27 cellular contexts compared by ENCODE assay signal in genomic region chr11:63569570-63569969, GRCh38. TPM values are rescaled to one million over a fixed set of nuclear protein-coding genes. Genes with fewer than 3 reads are reported as not detected.
"Had no signal": no experiment of that assay in that cellular context is flagged by ENCODE, and none has a peak within 500 bp of the region (broad histone marks: within the 10 kb centered on the region; RNA-seq: fewer than 3 reads in every experiment).

No MANE protein-coding gene starts in this region.

- H3K27ac Mint-ChIP-seq: activated CD8-positive, alpha-beta T cell treated with anti-CD3 and anti-CD28 coated beads, Interleukin-2, amount 10 ng/mL, durations not matched to agents 7 days and 5 days; activated naive CD8-positive, alpha-beta T cell treated with anti-CD3 and anti-CD28 coated beads, Interleukin-2, amount 10 ng/mL, durations not matched to agents 7 days and 5 days had no signal

- H3K27ac ChIP-seq: adrenal gland, breast epithelium, SJSA1 had no signal

- H3K9me3 ChIP-seq: adrenal gland, breast epithelium, SJSA1 had no signal

- FAIRE-seq: RCC 7860 had no signal

- DNase-seq: activated CD4-positive, alpha-beta T cell treated with anti-CD3 and anti-CD28 coated beads for 4 hours; activated CD8-positive, alpha-beta memory T cell treated with anti-CD3 and anti-CD28 coated beads, Interleukin-2, amount 50 U/mL, for 48 hours; activated CD8-positive, alpha-beta T cell treated with anti-CD3 and anti-CD28 coated beads, Interleukin-2, amount 10 ng/mL, durations not matched to agents 7 days and 5 days; activated naive CD4-positive, alpha-beta T cell treated with anti-CD3 and anti-CD28 coated beads, Interleukin-2, amount 50 U/mL, for 16 hours; activated naive CD8-positive, alpha-beta T cell treated with anti-CD3 and anti-CD28 coated beads, Interleukin-2, amount 10 ng/mL, durations not matched to agents 7 days and 5 days; activated T-cell treated with anti-CD3 and anti-CD28 coated beads, Interleukin-2, amount 50 U/mL, for 1 hour; aorta; caudate nucleus; Kasumi-1; KBM-7; NCI-H1105 treated with DMSO at 0.1 percent for 48 hours; NCI-H146; NCI-H1930; NCI-H2171; NCI-H226; NCI-H526; NK-92 treated with Interleukin-12 subunit alpha and Interleukin-12 subunit beta, amount 100 ng/mL, for 24 hours; OCI-M1; SHP77; SW 1271 had no signal

- H3K9me3 Mint-ChIP-seq: activated naive CD8-positive, alpha-beta T cell treated with anti-CD3 and anti-CD28 coated beads, Interleukin-2, amount 10 ng/mL, durations not matched to agents 7 days and 5 days had no signal

- H3K27me3 ChIP-seq: adrenal gland, breast epithelium, SJSA1 had no signal

- H3K4me3 ChIP-seq: adrenal gland, breast epithelium, SJSA1 had no signal

- ATAC-seq: activated CD4-positive, CD25-positive, alpha-beta regulatory T cell treated with anti-CD3 and anti-CD28 coated beads, Interleukin-2, amount 50 U/mL, for 24 hours; activated CD8-positive, alpha-beta T cell treated with anti-CD3 and anti-CD28 coated beads, Interleukin-2, amount 10 ng/mL, durations not matched to agents 7 days and 5 days; SK-N-SH treated with all-trans-retinoic acid at 6 μM for 48 hours had no signal

- H3K36me3 ChIP-seq: adrenal gland, breast epithelium had no signal

- H3K4me3 Mint-ChIP-seq: activated CD8-positive, alpha-beta T cell treated with anti-CD3 and anti-CD28 coated beads, Interleukin-2, amount 10 ng/mL, durations not matched to agents 7 days and 5 days; activated naive CD8-positive, alpha-beta T cell treated with anti-CD3 and anti-CD28 coated beads, Interleukin-2, amount 10 ng/mL, durations not matched to agents 7 days and 5 days had no signal

RNA-seq across cellular contexts. Expression of gene PLAAT2, which starts 6.4 kb away (rescaled TPM):
- total RNA-seq: adrenal gland, aorta, NCI-H460 had no signal

RNA-seq across cellular contexts. Expression of gene PLAAT4, which starts 33.0 kb away (rescaled TPM):
- total RNA-seq: NCI-H460 had no signal
